In the genomic region with DNA sequence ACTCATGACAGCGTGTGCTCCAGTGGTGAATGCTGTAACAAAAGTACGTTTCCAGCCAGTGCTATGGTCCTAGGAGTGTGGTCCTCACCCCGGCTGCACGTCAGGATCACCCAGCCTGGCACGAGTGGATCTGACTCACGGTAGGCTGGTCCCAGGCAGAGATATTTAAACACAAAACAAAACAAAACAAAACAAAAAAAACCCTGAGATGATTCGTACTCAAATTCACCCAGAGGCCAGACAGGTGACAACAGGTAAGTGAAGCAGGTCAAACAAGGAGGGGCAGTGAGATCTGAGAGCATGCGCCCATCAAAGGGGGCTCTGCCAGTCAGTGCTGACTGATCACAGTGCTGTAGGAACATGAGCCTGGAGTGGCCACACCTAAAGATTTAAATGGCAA, we compare ENCODE assay signal across 19 cellular contexts. TPM values are rescaled to one million over a fixed set of nuclear protein-coding genes. Genes with fewer than 3 reads are reported as not detected.
DNase-seq lines count a peak whose midpoint lies in the region; ATAC-seq, FAIRE-seq and TF ChIP-seq lines count a peak whose summit lies in the region.
"Had no signal": no experiment of that assay in that cellular context is flagged by ENCODE, and none has a peak within 500 bp of the region (broad histone marks: within the 10 kb centered on the region; RNA-seq: fewer than 3 reads in every experiment).

No MANE protein-coding gene starts in this region.

- peaks cover 11% of the 10 kb centered on the region for H3K4me1 Mint-ChIP-seq in MCF 10A (ENCODE audit: insufficient read depth, unreplicated experiment)
- no peaks in the 10 kb centered on the region for H3K4me1 Mint-ChIP-seq in endodermal cell
- H3K4me1 Mint-ChIP-seq: IgD-negative memory B cell had no signal

- CTCF ChIA-PET in MCF 10A (lab: Yijun Ruan, JAX) = interaction anchor here (1.8 kb wide), 1 partner anchor 12 kb away, joined by 5 read pairs; no protein-coding TSS in a partner anchor

- intact Hi-C loops in MCF 10A (cut with micrococcal nuclease) (no loop called here), breast epithelium (cut with DNase I; ENCODE audit: low total_unique reads) (no loop called here), pancreas (cut with DNase I) (no loop called here), heart right ventricle (cut with DNase I) (no loop called here)

- H3K36me3 Mint-ChIP-seq in MCF 10A (ENCODE audit: insufficient read depth, unreplicated experiment) (no peaks in the 10 kb centered on the region), endodermal cell (ENCODE audit: low read depth) (no peaks in the 10 kb centered on the region)

- H3K27ac Mint-ChIP-seq in MCF 10A (ENCODE audit: low read depth, unreplicated experiment) (no peak overlapping the region), endodermal cell (peak overlapping the region; percentile 5)
- H3K27ac Mint-ChIP-seq: IgD-negative memory B cell had no signal

- ATAC-seq in pancreas (peak; percentile 20 to 56 (median 34)), heart right ventricle (no peak)
- ATAC-seq: Panc1, SK-N-SH treated with all-trans-retinoic acid at 6 μM for 48 hours had no signal

- no peaks in the 10 kb centered on the region for H3K27me3 ChIP-seq in breast epithelium
- H3K27me3 ChIP-seq in endodermal cell (ENCODE audit: control insufficient read depth, insufficient read depth, low read length, poor library complexity, severe bottlenecking) = no peaks in the 10 kb centered on the region
- no peaks in the 10 kb centered on the region for H3K27me3 ChIP-seq in pancreas
- H3K27me3 ChIP-seq in heart right ventricle = no peaks in the 10 kb centered on the region

- TF ChIP-seq CTCF in MCF 10A (IDR thresholded peaks at IDR 0.05; ENCODE audit: unreplicated experiment) = no peak
- no peak for TF ChIP-seq CTCF in breast epithelium (IDR thresholded peaks at IDR 0.05)
- no peak for TF ChIP-seq CTCF in endodermal cell (conservative IDR thresholded peaks at IDR 0.05)
- TF ChIP-seq CTCF in pancreas (IDR thresholded peaks at IDR 0.05) = no peak
- no peak for TF ChIP-seq CTCF in heart right ventricle (IDR thresholded peaks at IDR 0.05)

- no peak for TF ChIP-seq POLR2A in breast epithelium (IDR thresholded peaks at IDR 0.05)

- H3K4me3 ChIP-seq in breast epithelium (no peak overlapping the region), endodermal cell (ENCODE audit: low read length) (no peak overlapping the region), pancreas (no peak overlapping the region), heart right ventricle (no peak overlapping the region)

- H3K4me1 ChIP-seq in breast epithelium (no peaks in the 10 kb centered on the region), endodermal cell (ENCODE audit: control insufficient read depth, insufficient read depth, low read length) (no peaks in the 10 kb centered on the region), pancreas (peaks cover under 1 to 20% (median 16%) of the 10 kb centered on the region in 3 donors), heart right ventricle (peaks cover 0 to 11% (median 0%) of the 10 kb centered on the region in 9 donors)

- WGBS in endodermal cell (ENCODE audit: insufficient coverage in 1 of 2, insufficient read length in 1 of 2), 2 experiments = 89 to 91% methylated on average over 5 to 8 of the region's 8 CpGs
- WGBS in pancreas, 2 donors = 49 to 58% methylated on average over 8 of the region's 8 CpGs
- WGBS in heart right ventricle, 2 donors = 92 to 94% methylated on average over 8 of the region's 8 CpGs

- no peak for FAIRE-seq in pancreas (lab: Jason Lieb, UNC)

- no TSS peak for BruUV-seq in MCF 10A (replicated peaks; lab: Mats Ljungman, UMichigan)

- POLR2A ChIA-PET in MCF 10A (lab: Yijun Ruan, JAX) = interaction anchor here (1.1 kb wide), 1 partner anchor 26 kb away, joined by 3 read pairs; no protein-coding TSS in a partner anchor

- H3K36me3 ChIP-seq in breast epithelium = no peaks in the 10 kb centered on the region
- no peaks in the 10 kb centered on the region for H3K36me3 ChIP-seq in endodermal cell (ENCODE audit: control insufficient read depth, insufficient read depth, low read length)
- H3K36me3 ChIP-seq in pancreas = no peaks in the 10 kb centered on the region
- H3K36me3 ChIP-seq in heart right ventricle = no peaks in the 10 kb centered on the region

- no peak overlapping the region for H3K27ac ChIP-seq in breast epithelium
- no peak overlapping the region for H3K27ac ChIP-seq in endodermal cell (ENCODE audit: low read depth, low read length)
- peak overlapping the region in 3 of 4 donors; percentile 37 to 77 (median 71) for H3K27ac ChIP-seq in pancreas
- no peak overlapping the region for H3K27ac ChIP-seq in heart right ventricle

- H3K9me3 Mint-ChIP-seq in MCF 10A (ENCODE audit: unreplicated experiment) = no peaks in the 10 kb centered on the region
- H3K9me3 Mint-ChIP-seq in endodermal cell = no peaks in the 10 kb centered on the region
- H3K9me3 Mint-ChIP-seq: IgD-negative memory B cell had no signal

- H3K27me3 Mint-ChIP-seq in MCF 10A (ENCODE audit: insufficient read depth, unreplicated experiment) = no peaks in the 10 kb centered on the region
- H3K27me3 Mint-ChIP-seq in endodermal cell (ENCODE audit: insufficient read depth) = no peaks in the 10 kb centered on the region
- H3K27me3 Mint-ChIP-seq: IgD-negative memory B cell had no signal

- no peak overlapping the region for H3K9ac ChIP-seq in endodermal cell (ENCODE audit: extremely low read depth, low read length, poor library complexity, severe bottlenecking)

- H3K4me3 Mint-ChIP-seq in MCF 10A (ENCODE audit: unreplicated experiment) (no peak overlapping the region), endodermal cell (no peak overlapping the region)
- H3K4me3 Mint-ChIP-seq: IgD-negative memory B cell had no signal

- DNase-seq in MCF 10A (ENCODE audit: unreplicated experiment) (peak; percentile 7), breast epithelium (ENCODE audit: low spot score in 2 of 2) (no peak), endodermal cell (no peak), pancreas (peak in 1 of 6 donors; percentile 39), heart right ventricle (no peak), hippocampal formation (lab: John Stamatoyannopoulos, UW) (no peak), NCI-H2171 treated with DMSO at 0.1 percent for 48 hours (lab: John Stamatoyannopoulos, UW) (no peak)
- DNase-seq in activated CD4-positive, alpha-beta T cell treated with anti-CD3 and anti-CD28 coated beads, Interleukin-2, amount 50 U/mL, for 48 hours = no peak
- DNase-seq: C1 segment of cervical spinal cord, HCEC 1CT, MV-4-11, NCI-H1417 treated with DMSO at 0.1 percent for 48 hours, NCI-H2029, NCI-H446 treated with DMSO at 0.1 percent for 48 hours, NCI-H748 treated with DMSO at 0.1 percent for 48 hours, SHP77 had no signal

- H3K9me3 ChIP-seq in breast epithelium (no peaks in the 10 kb centered on the region), endodermal cell (ENCODE audit: control insufficient read depth, low read length) (no peaks in the 10 kb centered on the region), pancreas (no peaks in the 10 kb centered on the region), heart right ventricle (peaks cover 0 to 7% (median 0%) of the 10 kb centered on the region in 11 donors)

RNA-seq across cellular contexts. Expression of a gene that starts 43.2 kb away (rescaled TPM):
- total RNA-seq in MCF 10A (2022) (9.7 and 9.8 TPM in 2 replicates), breast epithelium (10 to 100 TPM; 12.5 to 17.0 (median 13.0) TPM), endodermal cell (10 to 100 TPM; 10.7 to 10.9 TPM), pancreas (1 to 10 TPM; 3.8 to 6.1 (median 5.1) TPM), heart right ventricle (1 to 10 TPM; 5.1 to 9.9 (median 8.2) TPM)
- 18.0 TPM for polyA plus RNA-seq in endodermal cell (2013, experiment 1 of 2)
- 17.2 TPM for polyA plus RNA-seq in endodermal cell (2013, experiment 2 of 2)
- polyA plus RNA-seq in pancreas (10 to 100 TPM; 11.5 to 12.0 TPM), heart right ventricle (10 to 100 TPM; 11.9 to 12.2 TPM)

RNA-seq across cellular contexts. Expression of a gene that starts 43.3 kb away (rescaled TPM):
- total RNA-seq in MCF 10A (2022) = 76.8 and 104 TPM in 2 replicates
- total RNA-seq in breast epithelium = 100 to 1,000 TPM; 160 to 236 (median 202) TPM
- 100 to 1,000 TPM; 138 to 178 TPM for total RNA-seq in endodermal cell
- 244 TPM for polyA plus RNA-seq in endodermal cell (2013, experiment 1 of 2)
- 262 TPM for polyA plus RNA-seq in endodermal cell (2013, experiment 2 of 2)
- total RNA-seq in pancreas = 10 to 100 TPM; 20.6 to 58.8 (median 27.5) TPM
- 100 to 1,000 TPM; 126 to 200 TPM for polyA plus RNA-seq in pancreas
- 100 to 1,000 TPM; 195 to 383 (median 253) TPM for total RNA-seq in heart right ventricle
- polyA plus RNA-seq in heart right ventricle = 100 to 1,000 TPM; 473 to 502 TPM

Comparison
In these comparisons a context has a peak if more than half of its experiments do, and no peak if none do; other contexts are left out.
1. H3K27ac ChIP-seq: peak in pancreas (3 of 4); none in breast epithelium (0 of 2), endodermal cell (single experiment) and heart right ventricle (0 of 10).
2. ATAC-seq: peak in pancreas (4 of 4); none in heart right ventricle (0 of 8).